In genomic region chr2:182949052-182949451, GRCh38 we compare ENCODE assay signal across 17 cellular contexts.
DNase-seq lines count a peak whose midpoint lies in the region; ATAC-seq, FAIRE-seq and TF ChIP-seq lines count a peak whose summit lies in the region.
"Had no signal": no experiment of that assay in that cellular context is flagged by ENCODE, and none has a peak within 500 bp of the region (broad histone marks: within the 10 kb centered on the region; RNA-seq: fewer than 3 reads in every experiment).

No MANE protein-coding gene starts in this region.

- no peak overlapping the region for H2AFZ ChIP-seq in HepG2 (ENCODE audit: low read length)
- H2AFZ ChIP-seq in smooth muscle cell (ENCODE audit: low read depth) = no peak overlapping the region

- in situ Hi-C loops in HepG2 (cut with HindIII; ENCODE audit: extremely low pct_ligation_motif_present, low pct_unique_long_range_greater_than_20kb) = no loop called here
- in situ Hi-C loops in Panc1 (cut with HindIII; ENCODE audit: low pct_unique_long_range_greater_than_20kb, low sequenced_read_pairs) = no loop called here

- BruUV-seq in HepG2 (replicated peaks; lab: Mats Ljungman, UMichigan) = no TSS peak
- no TSS peak for BruUV-seq in Panc1 (replicated peaks; lab: Mats Ljungman, UMichigan)

- H3K36me3 ChIP-seq in HepG2 (replicated peaks in 1 of 2; ENCODE audit: control insufficient read depth in 1 of 2, insufficient read depth in 2 of 2, low read length in 2 of 2) (peaks cover 12 to 59% of the 10 kb centered on the region in 2 experiments), right lobe of liver (peaks cover 0 to 15% (median 0%) of the 10 kb centered on the region in 4 donors), Panc1 (ENCODE audit: control insufficient read depth, insufficient read depth, low read length) (peaks cover 23% of the 10 kb centered on the region; the same call in 1 of the 2 replicates), left ventricle myocardium inferior (peaks cover 40% of the 10 kb centered on the region), smooth muscle cell (ENCODE audit: low read depth) (peaks cover 26% of the 10 kb centered on the region)
- H3K36me3 ChIP-seq in effector memory CD4-positive, alpha-beta T cell (ENCODE audit: control insufficient read depth, insufficient read depth, low read length) = no peaks in the 10 kb centered on the region
- H3K36me3 ChIP-seq: ovary, thoracic aorta had no signal

- no peaks in the 10 kb centered on the region for H3K4me1 ChIP-seq in HepG2 (ENCODE audit: insufficient read depth, low read length)
- H3K4me1 ChIP-seq in right lobe of liver = peaks cover 0 to 3% (median 0%) of the 10 kb centered on the region in 4 donors
- peaks cover 3% of the 10 kb centered on the region; the same call in 1 of the 2 replicates for H3K4me1 ChIP-seq in Panc1 (ENCODE audit: control insufficient read depth, insufficient read depth, low read length)
- H3K4me1 ChIP-seq in left ventricle myocardium inferior = peaks cover 31% of the 10 kb centered on the region
- H3K4me1 ChIP-seq in smooth muscle cell (ENCODE audit: low read depth) = peaks cover 13% of the 10 kb centered on the region
- no peaks in the 10 kb centered on the region for H3K4me1 ChIP-seq in effector memory CD4-positive, alpha-beta T cell (ENCODE audit: control insufficient read depth, insufficient read depth, low read length, poor library complexity, severe bottlenecking)
- H3K4me1 ChIP-seq: lower lobe of right lung had no signal

- H3K27ac ChIP-seq in HepG2 (ENCODE audit: extremely low read length, insufficient read depth, low read length) (no peak overlapping the region), right lobe of liver (no peak overlapping the region), Panc1 (ENCODE audit: low read length) (no peak overlapping the region), left ventricle myocardium inferior (replicated peaks) (peak overlapping the region; percentile 62), smooth muscle cell (ENCODE audit: low read depth) (peak overlapping the region; percentile 93)
- H3K27ac ChIP-seq in effector memory CD4-positive, alpha-beta T cell (ENCODE audit: insufficient read depth, low read length, poor library complexity, severe bottlenecking) = no peak overlapping the region
- H3K27ac ChIP-seq: lower lobe of right lung, ovary had no signal

- TF ChIP-seq EP300 in HepG2 (IDR thresholded peaks at IDR 0.05; ENCODE audit: low read depth in 2 of 2, low read length in 2 of 2) = no peak
- no peak for TF ChIP-seq EP300 in HepG2 (CRISPR knock-in tag; IDR thresholded peaks at IDR 0.05; ENCODE audit: borderline replicate concordance)

- H3K9ac ChIP-seq in HepG2 (ENCODE audit: insufficient read depth, low read depth, low read length) (no peak overlapping the region), smooth muscle cell (ENCODE audit: low read depth) (peak overlapping the region; percentile 42)

- CTCF ChIA-PET in HepG2 (lab: Yijun Ruan, JAX; ENCODE audit: low intra/inter-chr PET ratio, low total read pairs) = no interaction called here
- CTCF ChIA-PET in Panc1 (lab: Charles Lee) = no interaction called here

- no peak for DNase-seq in HepG2 (ENCODE audit: low spot score)
- DNase-seq in right lobe of liver = no peak
- DNase-seq in Panc1 (ENCODE audit: low read depth, low spot score) = no peak
- no peak for DNase-seq in left ventricle myocardium inferior
- DNase-seq in smooth muscle cell (lab: John Stamatoyannopoulos, UW; ENCODE audit: unreplicated experiment) = no peak
- no peak for DNase-seq in effector memory CD4-positive, alpha-beta T cell
- DNase-seq: effector memory CD8-positive, alpha-beta T cell; immature natural killer cell; lower lobe of right lung; NCI-H524; ovary had no signal

- POLR2A ChIA-PET in HepG2 (lab: Yijun Ruan, JAX) (no interaction called here), Panc1 (lab: Charles Lee) (no interaction called here)

- no peaks in the 10 kb centered on the region for H3K27me3 ChIP-seq in HepG2 (ENCODE audit: control insufficient read depth in 1 of 2, insufficient read depth in 2 of 2, low read length in 2 of 2)
- no peaks in the 10 kb centered on the region for H3K27me3 ChIP-seq in right lobe of liver
- H3K27me3 ChIP-seq in Panc1 (ENCODE audit: control insufficient read depth, insufficient read depth, low read length) = no peaks in the 10 kb centered on the region
- no peaks in the 10 kb centered on the region for H3K27me3 ChIP-seq in left ventricle myocardium inferior (ENCODE audit: low read depth)
- no peaks in the 10 kb centered on the region for H3K27me3 ChIP-seq in smooth muscle cell (ENCODE audit: low read depth)
- H3K27me3 ChIP-seq in effector memory CD4-positive, alpha-beta T cell (replicated peaks; ENCODE audit: control insufficient read depth, insufficient read depth, low read length, poor library complexity, severe bottlenecking) = no peaks in the 10 kb centered on the region
- H3K27me3 ChIP-seq: ovary had no signal

- 97% methylated on average over 4 of the region's 4 CpGs for WGBS in HepG2 (ENCODE audit: low lambda C conversion rate)
- WGBS in right lobe of liver (ENCODE audit: insufficient coverage, low coverage, low lambda C conversion rate, missing lambda C conversion rate) = 96% methylated on average over 4 of the region's 4 CpGs
- 83% methylated on average over 4 of the region's 4 CpGs for WGBS in smooth muscle cell (ENCODE audit: low lambda C conversion rate)

- FAIRE-seq in HepG2 (lab: Jason Lieb, UNC) = no peak
- FAIRE-seq: GM19239, H1 had no signal

- H3K9me3 ChIP-seq in HepG2 (ENCODE audit: low read length) = no peaks in the 10 kb centered on the region
- no peaks in the 10 kb centered on the region for H3K9me3 ChIP-seq in right lobe of liver
- no peaks in the 10 kb centered on the region for H3K9me3 ChIP-seq in Panc1 (ENCODE audit: control insufficient read depth, insufficient read depth, low read depth, low read length)
- no peaks in the 10 kb centered on the region for H3K9me3 ChIP-seq in left ventricle myocardium inferior (replicated peaks)
- no peaks in the 10 kb centered on the region for H3K9me3 ChIP-seq in smooth muscle cell (replicated peaks; ENCODE audit: low read depth)
- H3K9me3 ChIP-seq in effector memory CD4-positive, alpha-beta T cell (ENCODE audit: control insufficient read depth, low read length) = no peaks in the 10 kb centered on the region
- H3K9me3 ChIP-seq: lower lobe of right lung, ovary, thoracic aorta had no signal

- H3K4me3 ChIP-seq in HepG2 (replicated peaks in 1 of 3; ENCODE audit: insufficient read depth in 1 of 3, low read depth in 2 of 3, low read length in 3 of 3) (no peak overlapping the region), right lobe of liver (no peak overlapping the region), Panc1 (ENCODE audit: low read depth in 2 of 2, low read length in 2 of 2) (no peak overlapping the region), left ventricle myocardium inferior (no peak overlapping the region), smooth muscle cell (no peak overlapping the region)
- no peak overlapping the region for H3K4me3 ChIP-seq in effector memory CD4-positive, alpha-beta T cell (ENCODE audit: insufficient read depth, low read depth, low read length, poor library complexity, severe bottlenecking)
- H3K4me3 ChIP-seq: lower lobe of right lung, ovary, thoracic aorta had no signal

- H4K20me1 ChIP-seq in HepG2 (ENCODE audit: insufficient read depth, low read length) (no peaks in the 10 kb centered on the region), smooth muscle cell (ENCODE audit: low read depth) (peaks cover 18% of the 10 kb centered on the region)

- ATAC-seq in HepG2 (peak; percentile 40; the same call in 1 of the 3 replicates), right lobe of liver (no peak), Panc1 (peak; percentile 59; the same call in 1 of the 2 replicates), GM19397 (IDR thresholded peaks at IDR 0.05; ENCODE audit: unreplicated experiment) (no peak), HG03196 (IDR thresholded peaks at IDR 0.05; ENCODE audit: unreplicated experiment) (no peak)
- ATAC-seq: effector memory CD8-positive, alpha-beta T cell; stimulated activated memory B cell treated with anti-CD40 and anti-IgM and Interleukin-4, amounts not matched to agents 10 μg/mL and 1 μg/mL and 100 μg/mL, for 72 hours had no signal

- TF ChIP-seq RAD21 in HepG2 (CRISPR knock-in tag; IDR thresholded peaks at IDR 0.05) = no peak

- TF ChIP-seq CTCF in HepG2 (CRISPR knock-in tag; IDR thresholded peaks at IDR 0.05) (no peak), right lobe of liver (IDR thresholded peaks at IDR 0.05) (no peak), Panc1 (IDR thresholded peaks at IDR 0.05) (no peak), left ventricle myocardium inferior (IDR thresholded peaks at IDR 0.05; ENCODE audit: borderline replicate concordance) (no peak), smooth muscle cell (IDR thresholded peaks at IDR 0.05; ENCODE audit: borderline replicate concordance, insufficient read depth, poor library complexity, severe bottlenecking) (no peak)

- TF ChIP-seq POLR2A in HepG2 (IDR thresholded peaks at IDR 0.05; ENCODE audit: insufficient read depth in 1 of 2, low read depth in 2 of 2, low read length in 2 of 2) = no peak
- no peak for TF ChIP-seq POLR2A in right lobe of liver (IDR thresholded peaks at IDR 0.05)

- no peak overlapping the region for H3K4me2 ChIP-seq in HepG2 (ENCODE audit: low read depth, low read length)
- H3K4me2 ChIP-seq in smooth muscle cell = peak overlapping the region; percentile 30

- intact Hi-C loops in HepG2 (cut with micrococcal nuclease; ENCODE audit: unreplicated experiment) (no loop called here), right lobe of liver (cut with DNase I) (no loop called here), Panc1 (cut with micrococcal nuclease; ENCODE audit: unreplicated experiment) (no loop called here), left ventricle myocardium inferior (cut with micrococcal nuclease) (no loop called here)

- no peaks in the 10 kb centered on the region for H3K79me2 ChIP-seq in HepG2 (ENCODE audit: insufficient read depth, low read length)
- peaks cover 12% of the 10 kb centered on the region for H3K79me2 ChIP-seq in smooth muscle cell (ENCODE audit: low read depth)

- H3F3A ChIP-seq in smooth muscle cell (ENCODE audit: low read depth) = peaks cover 6% of the 10 kb centered on the region

TF ChIP-seq in HepG2, 621 proteins besides CTCF, POLR2A, EP300 and RAD21 (continues in another document):
- no peak for TF ChIP-seq ZNF282 (IDR thresholded peaks at IDR 0.05; ENCODE audit: partially characterized antibody)
- TF ChIP-seq ZNF138 (CRISPR knock-in tag; IDR thresholded peaks at IDR 0.05; ENCODE audit: low read depth) = no peak
- TF ChIP-seq ZNF205 (CRISPR knock-in tag; IDR thresholded peaks at IDR 0.05) = no peak
- TF ChIP-seq FOXA3 (CRISPR knock-in tag; IDR thresholded peaks at IDR 0.05) = no peak
- no peak for TF ChIP-seq SOX5 (CRISPR knock-in tag; IDR thresholded peaks at IDR 0.05; ENCODE audit: borderline replicate concordance)

Comparison
In these comparisons a context has a peak if more than half of its experiments do, and no peak if none do; other contexts are left out.
1. ATAC-seq: peak in HepG2 (single experiment) and Panc1 (single experiment); none in right lobe of liver (0 of 4), GM19397 (single experiment) and HG03196 (single experiment).
2. H3K27ac ChIP-seq: peak in left ventricle myocardium inferior (single experiment) and smooth muscle cell (single experiment); none in HepG2 (single experiment), right lobe of liver (0 of 3), Panc1 (single experiment) and effector memory CD4-positive, alpha-beta T cell (single experiment).